25 cellular contexts compared by ENCODE assay signal in the genomic region with DNA sequence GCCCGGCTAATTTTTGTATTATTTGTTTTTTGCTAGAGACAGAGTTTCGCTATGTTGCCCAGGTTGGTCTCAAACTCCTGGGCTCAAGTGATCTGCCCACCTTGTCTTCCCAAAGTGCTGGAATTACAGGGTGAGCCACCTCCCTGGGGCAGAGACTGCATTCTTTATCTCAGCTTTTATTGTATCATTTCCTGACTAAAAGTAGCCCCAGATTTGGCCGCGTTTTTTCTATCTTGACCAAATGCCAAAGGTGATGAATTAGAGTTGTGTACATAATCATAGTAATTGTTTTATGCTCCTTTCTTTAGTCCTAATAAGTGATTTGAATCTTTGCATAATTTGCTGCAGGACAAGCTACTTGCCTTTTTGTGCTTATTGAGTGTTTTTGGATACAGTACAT. TPM values are rescaled to one million over a fixed set of nuclear protein-coding genes. Genes with fewer than 3 reads are reported as not detected.
A peak's percentile ranks its signal among the peaks of the same experiment; 100 is the strongest.
DNase-seq lines count a peak whose midpoint lies in the region; ATAC-seq, FAIRE-seq and TF ChIP-seq lines count a peak whose summit lies in the region.
"Had no signal": no experiment of that assay in that cellular context is flagged by ENCODE, and none has a peak within 500 bp of the region (broad histone marks: within the 10 kb centered on the region; RNA-seq: fewer than 3 reads in every experiment).

No MANE protein-coding gene starts in this region.

- TF ChIP-seq EP300 in A549 (IDR thresholded peaks at IDR 0.05) = no peak

- H4K20me1 ChIP-seq in GM23248 (ENCODE audit: insufficient read depth) (no peaks in the 10 kb centered on the region; the same call in 1 of the 2 replicates), PC-9 (ENCODE audit: insufficient read depth) (peaks cover 3% of the 10 kb centered on the region; the same call in 1 of the 2 replicates), endothelial cell of umbilical vein (replicated peaks; ENCODE audit: control insufficient read depth, extremely low read depth, insufficient read depth, low read length) (peaks cover 4% of the 10 kb centered on the region)

- CTCF ChIA-PET in A549 (lab: Yijun Ruan, JAX) = interaction anchor here (0.9 to 7.4 kb wide), 19 partner anchors 26 to 373 kb away, joined by 3 to 65 read pairs (median 4); a partner anchor contains a TSS
- CTCF ChIA-PET in PC-9 (lab: Charles Lee) = interaction anchor here (0.6 to 1.0 kb wide), 2 partner anchors 97 to 303 kb away, joined by 3 to 5 read pairs; no protein-coding TSS in a partner anchor
- CTCF ChIA-PET in endothelial cell of umbilical vein (lab: Charles Lee) = interaction anchor here (0.8 to 4.2 kb wide), 15 partner anchors 47 to 1830 kb away, joined by 3 to 80 read pairs (median 3); a partner anchor contains a TSS

- H3K27ac ChIP-seq in A549 = peak overlapping the region; percentile 73 to 98
- no peak overlapping the region for H3K27ac ChIP-seq in GM23248
- peak overlapping the region; percentile 46; the same call in 1 of the 2 replicates for H3K27ac ChIP-seq in PC-9
- no peak overlapping the region for H3K27ac ChIP-seq in endothelial cell of umbilical vein (ENCODE audit: insufficient read depth, low read depth, low read length)

- no peak for ATAC-seq in A549
- no peak for ATAC-seq in HG03520 (IDR thresholded peaks at IDR 0.05; ENCODE audit: unreplicated experiment)
- ATAC-seq in HG03196 (IDR thresholded peaks at IDR 0.05; ENCODE audit: unreplicated experiment) = no peak
- ATAC-seq: GM12878, GM23338 had no signal

- POLR2A ChIA-PET in A549 (lab: Yijun Ruan, JAX) = no interaction called here
- POLR2A ChIA-PET in PC-9 (lab: Charles Lee; ENCODE audit: unreplicated experiment) = no interaction called here
- POLR2A ChIA-PET in endothelial cell of umbilical vein (lab: Charles Lee) = interaction anchor here (1.0 kb wide), 1 partner anchor 276 kb away, joined by 4 read pairs; no protein-coding TSS in a partner anchor

- H3K79me2 ChIP-seq in GM23248 (ENCODE audit: insufficient read depth) (peaks cover 19% of the 10 kb centered on the region), PC-9 (ENCODE audit: low read depth) (peaks cover 19% of the 10 kb centered on the region), endothelial cell of umbilical vein (ENCODE audit: control insufficient read depth, insufficient read depth, low read length) (peaks cover 19% of the 10 kb centered on the region)

- H3K36me3 ChIP-seq in GM23248 (ENCODE audit: low read depth) = peaks cover 5% of the 10 kb centered on the region
- peaks cover 6% of the 10 kb centered on the region; the same call in 1 of the 2 replicates for H3K36me3 ChIP-seq in PC-9 (ENCODE audit: low read depth)
- H3K36me3 ChIP-seq in endothelial cell of umbilical vein (ENCODE audit: control insufficient read depth in 2 of 2, extremely low read depth in 1 of 2, insufficient read depth in 2 of 2, low read length in 2 of 2) = no peaks in the 10 kb centered on the region

- H3K9ac ChIP-seq in GM23248 (no peak overlapping the region), endothelial cell of umbilical vein (replicated peaks; ENCODE audit: extremely low read depth, insufficient read depth, low read length) (no peak overlapping the region)
- H3K9ac ChIP-seq: SK-N-SH had no signal

- in situ Hi-C loops in GM23248 (cut with MboI) = loop anchor here (25.0 kb wide), 1 partner anchor 579 kb away; no protein-coding TSS in a partner anchor

- DNase-seq in A549 (ENCODE audit: low read depth in 1 of 2, low spot score in 1 of 2) (no peak), GM23248 (peak; percentile 26), PC-9 (peak in 1 of 2 experiments; percentile 45), endothelial cell of umbilical vein (ENCODE audit: low read depth, low spot score) (peak; percentile 67), NCI-H510A (lab: John Stamatoyannopoulos, UW) (no peak)
- DNase-seq in stimulated activated CD4-positive, alpha-beta T cell treated with anti-CD3 and anti-CD28 coated beads, Interleukin-12 subunit alpha, Interleukin-12 subunit beta, amount 100 ng/mL, for 4 hours = no peak
- DNase-seq: DMS53, HCEC 1CT, Karpas-422, MM.1S, NCI-H1048, NCI-H1417 treated with DMSO at 0.1 percent for 48 hours, NCI-H187 treated with DMSO at 0.1 percent for 48 hours, NCI-H2227 treated with DMSO at 0.1 percent for 48 hours, NCI-H524, NCI-H774, OCI-M1, SHP77 treated with DMSO at 0.1 percent for 48 hours, SK-N-SH had no signal

- intact Hi-C loops in PC-9 (cut with micrococcal nuclease; ENCODE audit: unreplicated experiment) = loop anchor here (5.0 to 10.0 kb wide), 3 partner anchors 437 to 1014 kb away; no protein-coding TSS in a partner anchor
- intact Hi-C loops in endothelial cell of umbilical vein (cut with micrococcal nuclease) = loop anchor here (2.0 to 5.0 kb wide), 5 partner anchors 365 to 1829 kb away; a partner anchor contains a TSS

- no peak overlapping the region for H2AFZ ChIP-seq in GM23248
- no peak overlapping the region for H2AFZ ChIP-seq in PC-9
- no peak overlapping the region for H2AFZ ChIP-seq in endothelial cell of umbilical vein (ENCODE audit: low read depth, low read length)
- H2AFZ ChIP-seq: GM23338 had no signal

- TF ChIP-seq CTCF in A549 (IDR thresholded peaks at IDR 0.05) (no peak), PC-9 (conservative IDR thresholded peaks at IDR 0.05) (no peak), endothelial cell of umbilical vein (IDR thresholded peaks at IDR 0.05; ENCODE audit: extremely low read depth in 1 of 2, insufficient read depth in 1 of 2, low read depth in 1 of 2, low read length in 2 of 2) (no peak)

- H3K4me3 ChIP-seq in A549 (no peak overlapping the region), GM23248 (no peak overlapping the region), PC-9 (no peak overlapping the region), endothelial cell of umbilical vein (replicated peaks in 1 of 3; ENCODE audit: insufficient read depth in 1 of 3, low read depth in 1 of 3, low read length in 3 of 3) (no peak overlapping the region)
- H3K4me3 ChIP-seq: GM12878, GM23338 had no signal

- H3K4me2 ChIP-seq in A549 (0 out of 3 replicates have a peak overlapping the region, but pooled peaks have one; percentile 3), GM23248 (ENCODE audit: unreplicated experiment) (no peak overlapping the region), PC-9 (no peak overlapping the region), endothelial cell of umbilical vein (ENCODE audit: insufficient read depth, low read length) (no peak overlapping the region)
- H3K4me2 ChIP-seq: GM23338, SK-N-SH had no signal

- no peaks in the 10 kb centered on the region for H3K9me3 ChIP-seq in A549
- H3K9me3 ChIP-seq in GM23248 (ENCODE audit: low read depth) = no peaks in the 10 kb centered on the region
- H3K9me3 ChIP-seq in PC-9 (ENCODE audit: insufficient read depth, low read depth) = no peaks in the 10 kb centered on the region
- H3K9me3 ChIP-seq in endothelial cell of umbilical vein (replicated peaks; ENCODE audit: control insufficient read depth, insufficient read depth, low read length) = no peaks in the 10 kb centered on the region
- H3K9me3 ChIP-seq: SK-N-SH had no signal

- TF ChIP-seq POLR2A in A549 (IDR thresholded peaks at IDR 0.05; ENCODE audit: low read length) (no peak), endothelial cell of umbilical vein (IDR thresholded peaks at IDR 0.05; ENCODE audit: low read depth, low read length) (no peak)

- no peaks in the 10 kb centered on the region for H3K27me3 ChIP-seq in GM23248 (replicated peaks; ENCODE audit: insufficient read depth)
- no peaks in the 10 kb centered on the region for H3K27me3 ChIP-seq in PC-9 (ENCODE audit: insufficient read depth, low read depth)
- H3K27me3 ChIP-seq in endothelial cell of umbilical vein (ENCODE audit: control insufficient read depth in 2 of 2, insufficient read depth in 2 of 2, low read length in 2 of 2) = no peaks in the 10 kb centered on the region

- no peaks in the 10 kb centered on the region for H3K9me2 ChIP-seq in GM23248 (ENCODE audit: insufficient read depth)
- H3K9me2 ChIP-seq in PC-9 (ENCODE audit: insufficient read depth) = no peaks in the 10 kb centered on the region
- H3K9me2 ChIP-seq: SK-N-SH had no signal

- H3F3A ChIP-seq in GM23248 (ENCODE audit: insufficient read depth) = peaks cover 18% of the 10 kb centered on the region
- H3F3A ChIP-seq in PC-9 (ENCODE audit: insufficient read depth, low read depth) = peaks cover 11% of the 10 kb centered on the region; the same call in 1 of the 2 replicates

- FAIRE-seq in A549 (lab: Jason Lieb, UNC) (no peak), endothelial cell of umbilical vein (lab: Jason Lieb, UNC) (peak; percentile 57)
- FAIRE-seq: A204.1, D721Med, GM12878 had no signal

- H3K4me1 ChIP-seq in A549 (peaks cover 54% of the 10 kb centered on the region), GM23248 (ENCODE audit: insufficient read depth) (peaks cover 36% of the 10 kb centered on the region), PC-9 (replicated peaks; ENCODE audit: insufficient read depth) (peaks cover 48% of the 10 kb centered on the region), endothelial cell of umbilical vein (ENCODE audit: control insufficient read depth, extremely low read depth, insufficient read depth, low read length) (peaks cover 66% of the 10 kb centered on the region)

- no peak for TF ChIP-seq RAD21 in A549 (conservative IDR thresholded peaks at IDR 0.05 in 1 of 2, IDR thresholded peaks at IDR 0.05 in 1 of 2)

- dilution Hi-C loops in endothelial cell of umbilical vein (cut with MboI; ENCODE audit: extremely low pct_ligation_motif_present, low sequenced_read_pairs) = no loop called here

- H3K9me1 ChIP-seq in endothelial cell of umbilical vein (replicated peaks; ENCODE audit: control insufficient read depth, extremely low read depth, insufficient read depth, low read length) = no peaks in the 10 kb centered on the region

- 63% methylated on average over 4 of the region's 4 CpGs for WGBS in A549 (ENCODE audit: missing lambda C conversion rate)
- WGBS in GM23248 (ENCODE audit: low coverage in 1 of 2, low lambda C conversion rate in 2 of 2, missing lambda C conversion rate in 2 of 2), 2 experiments = 50% methylated on average over 4 of the region's 4 CpGs

- BruUV-seq in PC-9 (replicated peaks; lab: Mats Ljungman, UMichigan) (no TSS peak), endothelial cell of umbilical vein (replicated peaks; lab: Mats Ljungman, UMichigan) (no TSS peak)

RNA-seq across cellular contexts. Expression of a gene that starts 3.1 kb away (rescaled TPM):
- polyA plus RNA-seq in A549 (2011; rRNA removed) (35.4 and 40.2 TPM in 2 replicates), A549 (2017; fragmentation: RNase III; extraction: RNeasy Plus Mini Kit Qiagen cat#74134 plus additional on column Dnase treatment) (27.5 to 30.1 TPM (median 28.1 TPM) in 3 replicates), GM23248 (2016; fragmentation: Nextera tagmentation; extraction: Ambion mirVana) (21.6 and 24.2 TPM in 2 replicates), endothelial cell of umbilical vein (4.7 and 7.1 TPM in 2 replicates)
- polyA plus RNA-seq in A549 (2012; cell fraction: cytosol; rRNA removed) = 10.4 and 13.9 TPM in 2 replicates
- 7.1 and 9.5 TPM in 2 replicates for polyA plus RNA-seq in A549 (2012; cell fraction: nucleus; rRNA removed)
- 6.4 and 8.9 TPM in 2 replicates for polyA minus RNA-seq in A549 (2011; rRNA and poly(A)+ RNA removed)
- 5.1 and 5.3 TPM in 2 replicates for total RNA-seq in GM23248 (2014; rRNA removed; shearing (Covaris generic))
- total RNA-seq in PC-9 (2021) (23.1 and 26.9 TPM in 2 replicates), endothelial cell of umbilical vein (38.5 and 39.3 TPM in 2 replicates)
- 15.2 and 16.1 TPM in 2 replicates for polyA plus RNA-seq in endothelial cell of umbilical vein (2011; cell fraction: cytosol; rRNA removed)
- polyA plus RNA-seq in endothelial cell of umbilical vein (2011; cell fraction: nucleus; rRNA removed) = 19.0 and 24.5 TPM in 2 replicates
- polyA plus RNA-seq in endothelial cell of umbilical vein (2012) = 29.1 and 30.7 TPM in 2 replicates
- polyA minus RNA-seq in endothelial cell of umbilical vein = 4.4 and 5.6 TPM in 2 replicates
- 6.0 TPM for polyA minus RNA-seq in endothelial cell of umbilical vein (2011; cell fraction: cytosol; rRNA and poly(A)+ RNA removed)
- 24.8 and 29.1 TPM in 2 replicates for polyA minus RNA-seq in endothelial cell of umbilical vein (2011; cell fraction: nucleus; rRNA and poly(A)+ RNA removed)

Comparison
In these comparisons a context has a peak if more than half of its experiments do, and no peak if none do; other contexts are left out.
1. DNase-seq: peak in GM23248 (single experiment) and endothelial cell of umbilical vein (single experiment); none in A549 (0 of 2), NCI-H510A (single experiment) and stimulated activated CD4-positive, alpha-beta T cell treated with anti-CD3 and anti-CD28 coated beads, Interleukin-12 subunit alpha, Interleukin-12 subunit beta, amount 100 ng/mL, for 4 hours (single experiment).
2. H3K27ac ChIP-seq: peak in A549 (2 of 2) and PC-9 (single experiment); none in GM23248 (single experiment) and endothelial cell of umbilical vein (single experiment).